In the genomic region with DNA sequence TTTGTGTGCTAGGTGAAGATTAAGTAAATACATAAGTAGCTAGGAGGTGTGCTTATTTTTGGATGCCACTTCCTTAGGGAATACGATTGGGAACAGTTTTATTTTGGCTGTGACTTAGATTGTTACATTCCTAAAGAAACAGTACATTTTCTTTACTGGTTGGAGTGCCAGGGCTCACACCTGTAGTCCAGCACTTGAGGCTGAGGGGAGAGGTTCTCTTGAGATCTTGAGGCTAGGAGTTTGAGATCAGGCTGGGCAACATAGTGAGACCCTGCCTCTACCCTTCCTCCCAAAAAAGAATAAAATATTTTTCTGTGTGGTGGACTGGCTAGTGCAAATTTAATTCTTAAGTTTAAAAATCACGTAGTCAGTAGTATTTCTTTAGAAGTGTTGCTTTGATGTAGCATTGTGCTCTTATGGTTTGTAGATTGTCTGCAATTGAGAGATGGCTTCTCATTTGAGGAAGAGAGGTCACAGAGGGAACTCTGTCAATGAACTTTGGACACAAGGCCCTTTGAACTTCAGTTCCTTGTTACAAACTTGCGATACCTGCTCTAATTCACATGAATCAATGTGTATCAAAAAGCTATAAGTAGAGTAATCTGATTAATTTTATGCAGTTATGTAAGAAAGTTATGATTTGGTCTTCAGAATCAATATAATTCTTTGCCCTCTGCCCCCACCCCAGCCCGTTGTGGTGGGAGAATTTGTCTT, we compare ENCODE assay signal across 8 cellular contexts. TPM values are rescaled to one million over a fixed set of nuclear protein-coding genes. Genes with fewer than 3 reads are reported as not detected.
DNase-seq lines count a peak whose midpoint lies in the region; ATAC-seq and TF ChIP-seq lines count a peak whose summit lies in the region.

No MANE protein-coding gene starts in this region.

- intact Hi-C loops in PC-9 (cut with micrococcal nuclease; ENCODE audit: unreplicated experiment), result loop anchor here (1.0 to 10.0 kb wide), 2 partner anchors 17 to 224 kb away; no protein-coding TSS in a partner anchor

- peak overlapping the region; percentile 99 for H3K4me2 ChIP-seq in PC-9

- TF ChIP-seq CTCF in PC-9 (conservative IDR thresholded peaks at IDR 0.05), result no peak
- no peak for TF ChIP-seq CTCF in chondrocyte (IDR thresholded peaks at IDR 0.05)
- TF ChIP-seq CTCF in neutrophil (IDR thresholded peaks at IDR 0.05), result no peak

- H3K36me3 ChIP-seq in CD8-positive, alpha-beta memory T cell (ENCODE audit: insufficient read depth, low read length), result peaks cover 30% of the 10 kb centered on the region
- H3K36me3 ChIP-seq in PC-9 (ENCODE audit: low read depth), result peaks cover 79% of the 10 kb centered on the region
- peaks cover 70% of the 10 kb centered on the region for H3K36me3 ChIP-seq in neutrophil

- no peaks in the 10 kb centered on the region for H3K9me3 ChIP-seq in CD8-positive, alpha-beta memory T cell (ENCODE audit: low read length)
- H3K9me3 ChIP-seq in PC-9 (ENCODE audit: insufficient read depth, low read depth), result no peaks in the 10 kb centered on the region
- H3K9me3 ChIP-seq in neutrophil, result no peaks in the 10 kb centered on the region

- H3K9me2 ChIP-seq in PC-9 (ENCODE audit: insufficient read depth), result no peaks in the 10 kb centered on the region

- peaks cover 14 to 90% (median 37%) of the 10 kb centered on the region in 3 donors for H3K36me3 Mint-ChIP-seq in CD8-positive, alpha-beta memory T cell
- peaks cover 22% of the 10 kb centered on the region for H3K36me3 Mint-ChIP-seq in chondrocyte (ENCODE audit: low read depth)

- peak overlapping the region; percentile 71 to 86 (median 81) for H3K4me3 Mint-ChIP-seq in CD8-positive, alpha-beta memory T cell
- no peak overlapping the region for H3K4me3 Mint-ChIP-seq in chondrocyte (ENCODE audit: unreplicated experiment)

- H3F3A ChIP-seq in PC-9 (ENCODE audit: insufficient read depth, low read depth), result peaks cover 75% of the 10 kb centered on the region

- H4K20me1 ChIP-seq in PC-9 (ENCODE audit: insufficient read depth), result peaks cover 99% of the 10 kb centered on the region

- no peak for ATAC-seq in HG02852 (IDR thresholded peaks at IDR 0.05; ENCODE audit: unreplicated experiment)

- no peaks in the 10 kb centered on the region for H3K9me3 Mint-ChIP-seq in CD8-positive, alpha-beta memory T cell
- H3K9me3 Mint-ChIP-seq in chondrocyte (ENCODE audit: low read depth), result no peaks in the 10 kb centered on the region

- H3K27me3 Mint-ChIP-seq in CD8-positive, alpha-beta memory T cell, result peaks cover 0 to under 1% of the 10 kb centered on the region in 2 donors
- H3K27me3 Mint-ChIP-seq in chondrocyte (ENCODE audit: low read depth), result no peaks in the 10 kb centered on the region

- no peaks in the 10 kb centered on the region for H3K27me3 ChIP-seq in CD8-positive, alpha-beta memory T cell (ENCODE audit: insufficient read depth, low read length, poor library complexity, severe bottlenecking)
- no peaks in the 10 kb centered on the region for H3K27me3 ChIP-seq in PC-9 (ENCODE audit: insufficient read depth, low read depth)
- H3K27me3 ChIP-seq in neutrophil, result no peaks in the 10 kb centered on the region

- peaks cover 94% of the 10 kb centered on the region for H3K4me1 ChIP-seq in CD8-positive, alpha-beta memory T cell (ENCODE audit: insufficient read depth, low read length)
- H3K4me1 ChIP-seq in PC-9 (replicated peaks; ENCODE audit: insufficient read depth) (peaks cover 93% of the 10 kb centered on the region), neutrophil (ENCODE audit: control insufficient read depth in 1 of 2, insufficient read depth in 1 of 2, low read depth in 1 of 2, low read length in 1 of 2) (peaks cover 94 to 100% of the 10 kb centered on the region in 2 experiments)

- H3K4me1 Mint-ChIP-seq in CD8-positive, alpha-beta memory T cell, result peaks cover 90 to 96% (median 95%) of the 10 kb centered on the region in 3 donors
- H3K4me1 Mint-ChIP-seq in chondrocyte (ENCODE audit: low read depth), result peaks cover 92% of the 10 kb centered on the region

- POLR2A ChIA-PET in CD8-positive, alpha-beta memory T cell (lab: Charles Lee), result interaction anchor here (0.6 kb wide), 1 partner anchor 15 kb away, joined by 10 read pairs; no protein-coding TSS in a partner anchor
- POLR2A ChIA-PET in PC-9 (lab: Charles Lee; ENCODE audit: unreplicated experiment), result interaction anchor here (0.5 kb wide), 1 partner anchor 230 kb away, joined by 3 read pairs; no protein-coding TSS in a partner anchor

- no TSS peak for BruUV-seq in PC-9 (replicated peaks; lab: Mats Ljungman, UMichigan)

- CTCF ChIA-PET in CD8-positive, alpha-beta memory T cell (lab: Charles Lee), result interaction anchor here (1.1 to 4.3 kb wide), 4 partner anchors 12 to 90 kb away, joined by 3 to 14 read pairs (median 10); no protein-coding TSS in a partner anchor
- CTCF ChIA-PET in PC-9 (lab: Charles Lee), result interaction anchor here (1.6 kb wide), 1 partner anchor 90 kb away, joined by 4 read pairs; no protein-coding TSS in a partner anchor

- peak overlapping the region in 7 of 8 donors; percentile 68 to 90 (median 82) for H3K27ac Mint-ChIP-seq in CD8-positive, alpha-beta memory T cell
- peak overlapping the region; percentile 81 for H3K27ac Mint-ChIP-seq in chondrocyte (ENCODE audit: unreplicated experiment)

- no peak for DNase-seq in CD8-positive, alpha-beta memory T cell
- no peak for DNase-seq in PC-9
- DNase-seq in chondrocyte (ENCODE audit: low spot score), result no peak
- DNase-seq in C1 segment of cervical spinal cord (lab: John Stamatoyannopoulos, UW), result no peak
- no peak for DNase-seq in HuH-7.5 (ENCODE audit: low spot score)
- DNase-seq in islet precursor cell, result no peak

- no peak overlapping the region for H3K4me3 ChIP-seq in CD8-positive, alpha-beta memory T cell (ENCODE audit: low read length)
- H3K4me3 ChIP-seq in PC-9 (0 out of 2 replicates have a peak overlapping the region, but pooled peaks have one; percentile 5), neutrophil (ENCODE audit: low read depth in 1 of 2, low read length in 1 of 2) (peak overlapping the region; percentile 44)

- H3K27ac ChIP-seq in CD8-positive, alpha-beta memory T cell (ENCODE audit: low read depth, low read length), result no peak overlapping the region
- peak overlapping the region; percentile 62 for H3K27ac ChIP-seq in PC-9
- peak overlapping the region; percentile 84 for H3K27ac ChIP-seq in neutrophil

- H3K79me2 ChIP-seq in PC-9 (ENCODE audit: low read depth), result peaks cover 100% of the 10 kb centered on the region

- no peak overlapping the region for H2AFZ ChIP-seq in PC-9

RNA-seq across cellular contexts. Expression of gene HAPSTR1, which starts 7.1 kb away (rescaled TPM):
- total RNA-seq in CD8-positive, alpha-beta memory T cell, result 10 to 100 TPM; 60.4 to 61.2 TPM
- 21.3 TPM for polyA plus RNA-seq in CD8-positive, alpha-beta memory T cell
- total RNA-seq in PC-9 (2021), result 61.1 and 82.8 TPM in 2 replicates
- 82.5 to 84.3 TPM (median 83.0 TPM) in 3 replicates for total RNA-seq in chondrocyte
